10 cellular contexts compared by ENCODE assay signal in genomic region chr4:140003851-140004579, GRCh38.
DNase-seq lines count a peak whose midpoint lies in the region; ATAC-seq, FAIRE-seq and TF ChIP-seq lines count a peak whose summit lies in the region.
"Had no signal": no experiment of that assay in that cellular context is flagged by ENCODE, and none has a peak within 500 bp of the region (broad histone marks: within the 10 kb centered on the region; RNA-seq: fewer than 3 reads in every experiment).

No MANE protein-coding gene starts in this region.

- H3K4me3 ChIP-seq in mammary epithelial cell (replicated peaks in 1 of 3; ENCODE audit: insufficient read depth in 1 of 3, low read depth in 2 of 3, low read length in 3 of 3), result peak overlapping the region in 1 of 3 experiments; percentile 2
- H3K4me3 ChIP-seq in kidney (ENCODE audit: low read length in 2 of 2), result peak overlapping the region; percentile 8 to 40
- peak overlapping the region; percentile 37 for H3K4me3 ChIP-seq in skeletal muscle cell (ENCODE audit: low read depth, low read length)
- H3K4me3 ChIP-seq: MG63 had no signal

- WGBS in mammary epithelial cell (ENCODE audit: low coverage, missing lambda C conversion rate), result 37% methylated on average over 7 of the region's 7 CpGs

- no peak for FAIRE-seq in kidney (lab: Jason Lieb, UNC)
- FAIRE-seq: small intestine had no signal

- no peaks in the 10 kb centered on the region for H3K9me3 Mint-ChIP-seq in HFFc6

- dilution Hi-C loops in mammary epithelial cell (cut with HindIII; ENCODE audit: low sequenced_read_pairs), result no loop called here

- peaks cover 12% of the 10 kb centered on the region for H3K27me3 ChIP-seq in mammary epithelial cell (ENCODE audit: insufficient read depth, low read length)
- H3K27me3 ChIP-seq: MG63 had no signal

- H3K27ac ChIP-seq in mammary epithelial cell (ENCODE audit: insufficient read depth, low read depth, low read length) (no peak overlapping the region), kidney (ENCODE audit: low read depth in 2 of 2, low read length in 2 of 2) (no peak overlapping the region)

- no peaks in the 10 kb centered on the region for H4K20me1 ChIP-seq in mammary epithelial cell (ENCODE audit: insufficient read depth, low read length)

- no peaks in the 10 kb centered on the region for H3K36me3 ChIP-seq in mammary epithelial cell (ENCODE audit: insufficient read depth, low read length)
- no peaks in the 10 kb centered on the region for H3K36me3 ChIP-seq in kidney (ENCODE audit: control insufficient read depth in 1 of 2, insufficient read depth in 2 of 2, low read length in 2 of 2)
- H3K36me3 ChIP-seq: MG63 had no signal

- H3K4me2 ChIP-seq in mammary epithelial cell (ENCODE audit: insufficient read depth, low read depth, low read length), result peak overlapping the region; percentile 63

- CTCF ChIA-PET in mammary epithelial cell (lab: Charles Lee; ENCODE audit: low non-redundant PET), result no interaction called here

- H2AFZ ChIP-seq in mammary epithelial cell (ENCODE audit: low read depth, low read length), result peak overlapping the region; percentile 31

- in situ Hi-C loops in mammary epithelial cell (cut with MboI; ENCODE audit: low sequenced_read_pairs in 2 of 2), result no loop called here

- no peak for ATAC-seq in GM18867 (IDR thresholded peaks at IDR 0.05; ENCODE audit: unreplicated experiment)

- intact Hi-C loops in mammary epithelial cell (cut with micrococcal nuclease) (no loop called here), kidney (cut with DNase I) (no loop called here)

- no peak overlapping the region for H3K27ac Mint-ChIP-seq in HFFc6

- peaks cover 8% of the 10 kb centered on the region for H3K27me3 Mint-ChIP-seq in HFFc6 (ENCODE audit: insufficient read depth)

- H3K9me3 ChIP-seq in mammary epithelial cell (replicated peaks; ENCODE audit: insufficient read depth, low read length) (no peaks in the 10 kb centered on the region), kidney (ENCODE audit: control insufficient read depth in 1 of 2, low read length in 2 of 2) (no peaks in the 10 kb centered on the region)
- H3K9me3 ChIP-seq: MG63 had no signal

- H3K36me3 Mint-ChIP-seq in HFFc6 (ENCODE audit: low read depth), result no peaks in the 10 kb centered on the region

- TF ChIP-seq CTCF in HFFc6 (IDR thresholded peaks at IDR 0.05) (no peak), mammary epithelial cell (conservative IDR thresholded peaks at IDR 0.05 in 1 of 2, IDR thresholded peaks at IDR 0.05 in 1 of 2; ENCODE audit: extremely low read depth in 1 of 2, insufficient read depth in 1 of 2, low read depth in 1 of 2, low read length in 2 of 2) (no peak), kidney (IDR thresholded peaks at IDR 0.05; ENCODE audit: borderline replicate concordance, extremely low read depth, insufficient read depth) (no peak)

- peaks cover 12% of the 10 kb centered on the region; the same call in 1 of the 2 replicates for H3K4me1 Mint-ChIP-seq in HFFc6 (ENCODE audit: low read depth)

- H3K9ac ChIP-seq in mammary epithelial cell (ENCODE audit: insufficient read depth, low read length) (no peak overlapping the region), kidney (ENCODE audit: low read length in 2 of 2) (peak overlapping the region in 1 of 2 donors; percentile 15)

- DNase-seq in HFFc6, result no peak
- no peak for DNase-seq in mammary epithelial cell
- no peak for DNase-seq in kidney
- DNase-seq in skeletal muscle cell (ENCODE audit: low read depth), result no peak
- DNase-seq in NCI-H82 treated with DMSO at 0.1 percent for 48 hours (lab: John Stamatoyannopoulos, UW; ENCODE audit: unreplicated experiment), result no peak
- DNase-seq in NCI-H446 treated with DMSO at 0.1 percent for 48 hours (lab: John Stamatoyannopoulos, UW), result no peak
- DNase-seq in ureter (ENCODE audit: low spot score), result no peak
- DNase-seq: small intestine had no signal

- peak overlapping the region; percentile 80 for H3K4me3 Mint-ChIP-seq in HFFc6

- no TSS peak for BruUV-seq in mammary epithelial cell (replicated peaks; lab: Mats Ljungman, UMichigan)

- no peaks in the 10 kb centered on the region for H3K4me1 ChIP-seq in mammary epithelial cell (ENCODE audit: insufficient read depth, low read length)
- no peaks in the 10 kb centered on the region for H3K4me1 ChIP-seq in kidney (ENCODE audit: control insufficient read depth in 1 of 2, insufficient read depth in 1 of 2, low read depth in 1 of 2, low read length in 2 of 2)

- H3K79me2 ChIP-seq in mammary epithelial cell (ENCODE audit: insufficient read depth, low read length), result no peaks in the 10 kb centered on the region
